9 cellular contexts compared by ENCODE assay signal in genomic region chr9:21096172-21096900, GRCh38. TPM values are rescaled to one million over a fixed set of nuclear protein-coding genes. Genes with fewer than 3 reads are reported as not detected.
DNase-seq lines count a peak whose midpoint lies in the region; ATAC-seq and TF ChIP-seq lines count a peak whose summit lies in the region.
"Had no signal": no experiment of that assay in that cellular context is flagged by ENCODE, and none has a peak within 500 bp of the region (broad histone marks: within the 10 kb centered on the region; RNA-seq: fewer than 3 reads in every experiment).

No MANE protein-coding gene starts in this region.

- H3K9me3 ChIP-seq in SK-N-MC (ENCODE audit: low read depth, low read length), result no peaks in the 10 kb centered on the region

- peak overlapping the region; percentile 42; the same call in 1 of the 2 replicates for H3K4me3 ChIP-seq in SK-N-MC

- no peaks in the 10 kb centered on the region for H3K36me3 Mint-ChIP-seq in natural killer cell

- H3K36me3 ChIP-seq in SK-N-MC (ENCODE audit: insufficient read depth, low read length), result no peaks in the 10 kb centered on the region

- H3K9ac ChIP-seq in SK-N-MC (ENCODE audit: insufficient read length), result no peak overlapping the region

- ATAC-seq in GM18907 (IDR thresholded peaks at IDR 0.05; ENCODE audit: unreplicated experiment) (peak; percentile 87), HG03135 (IDR thresholded peaks at IDR 0.05; ENCODE audit: unreplicated experiment) (peak; percentile 94), natural killer cell (peak; percentile 96 to 98 (median 96))

- no peak for TF ChIP-seq CTCF in natural killer cell (IDR thresholded peaks at IDR 0.05)

- H3K4me3 Mint-ChIP-seq in natural killer cell, result peak overlapping the region; percentile 86
- H3K4me3 Mint-ChIP-seq: nephron had no signal

- H3K27ac Mint-ChIP-seq in natural killer cell, result peak overlapping the region; percentile 96 to 97

- H3K27ac ChIP-seq in SK-N-MC, result no peak overlapping the region

- no peaks in the 10 kb centered on the region for H3K9me3 Mint-ChIP-seq in natural killer cell
- H3K9me3 Mint-ChIP-seq: nephron had no signal

- H3K4me1 Mint-ChIP-seq in natural killer cell, result peaks cover 35 to 37% of the 10 kb centered on the region in 2 donors

- intact Hi-C loops in natural killer cell (cut with micrococcal nuclease), result loop anchor here (1.0 to 5.0 kb wide), 3 partner anchors 65 to 474 kb away; partner anchors contain the start of genes HACD4 and MLLT3

- DNase-seq in Ammon's horn (ENCODE audit: low spot score) (peak; percentile 45), SK-N-MC (ENCODE audit: low read depth, low spot score) (no peak), dermis microvascular lymphatic vessel endothelial cell (ENCODE audit: low read depth in 2 of 2) (peak; percentile 18 to 35), natural killer cell (peak; percentile 23), SHP77 treated with DMSO at 0.1 percent for 48 hours (lab: John Stamatoyannopoulos, UW) (no peak), germinal center (ENCODE audit: low spot score) (no peak)

- H3K27me3 Mint-ChIP-seq in natural killer cell (ENCODE audit: low read depth in 2 of 2), result no peaks in the 10 kb centered on the region

RNA-seq across cellular contexts. Expression of gene IFNB1, which starts 18.6 kb away (rescaled TPM):
- not detected in 2 replicates for total RNA-seq in dermis microvascular lymphatic vessel endothelial cell
- not detected for total RNA-seq in natural killer cell

RNA-seq across cellular contexts. Expression of gene IFNW1, which starts 45.3 kb away (rescaled TPM):
- not detected in 2 replicates for total RNA-seq in dermis microvascular lymphatic vessel endothelial cell
- total RNA-seq in natural killer cell, result not detected

Comparison
In these comparisons a context has a peak if more than half of its experiments do, and no peak if none do; other contexts are left out.
1. DNase-seq: peak in Ammon's horn (single experiment), dermis microvascular lymphatic vessel endothelial cell (2 of 2) and natural killer cell (single experiment); none in SK-N-MC (single experiment), SHP77 treated with DMSO at 0.1 percent for 48 hours (single experiment) and germinal center (single experiment).
2. Peak in every context shown above with its lines, with median percentiles within 50 percentile points of each other: ATAC-seq.